16 cellular contexts compared by ENCODE assay signal in genomic region chr11:126834149-126834548, GRCh38.
DNase-seq lines count a peak whose midpoint lies in the region; ATAC-seq and TF ChIP-seq lines count a peak whose summit lies in the region.
"Had no signal": no experiment of that assay in that cellular context is flagged by ENCODE, and none has a peak within 500 bp of the region (broad histone marks: within the 10 kb centered on the region; RNA-seq: fewer than 3 reads in every experiment).

No MANE protein-coding gene starts in this region.

- TF ChIP-seq RAD21 in IMR-90 (IDR thresholded peaks at IDR 0.05; ENCODE audit: low read length) = no peak

- H3K4ac ChIP-seq in IMR-90 (ENCODE audit: low read depth, low read length) (peak overlapping the region; percentile 76; the same call in 1 of the 2 replicates), mesenchymal stem cell (ENCODE audit: low read depth in 1 of 2, low read length in 2 of 2) (no peak overlapping the region)

- H4K91ac ChIP-seq in IMR-90 (ENCODE audit: insufficient read depth, low read depth, low read length) = no peak overlapping the region
- H4K91ac ChIP-seq in mesenchymal stem cell (ENCODE audit: low read length) = no peak overlapping the region

- no peaks in the 10 kb centered on the region for H3K9me3 Mint-ChIP-seq in activated T-helper 2 cell treated with anti-CD3 and anti-CD28 coated beads, Interferon-gamma antibody, Interleukin-2, Interleukin-4, amounts not matched to agents 10 μg/mL and 5 μg/mL and 100 μg/mL, durations not matched to agents 14 hours and 24 hours and 36 hours
- H3K9me3 Mint-ChIP-seq: activated naive CD4-positive, alpha-beta T cell treated with anti-CD3 and anti-CD28 coated beads, Interleukin-2, amount 50 U/mL, for 24 hours had no signal

- dilution Hi-C loops in IMR-90 (cut with HindIII; ENCODE audit: low sequenced_read_pairs, unreplicated experiment) = no loop called here

- no peak overlapping the region for H3K4me3 ChIP-seq in AG09309 (ENCODE audit: control insufficient read depth, low read depth, low read length)
- H3K4me3 ChIP-seq in IMR-90 (ENCODE audit: insufficient read depth, low read depth, low read length) = no peak overlapping the region
- no peak overlapping the region for H3K4me3 ChIP-seq in mesenchymal stem cell (ENCODE audit: insufficient read depth in 1 of 2, low read depth in 1 of 2, low read length in 2 of 2)
- H3K4me3 ChIP-seq: colonic mucosa, esophagus squamous epithelium had no signal

- no peak overlapping the region for H2BK12ac ChIP-seq in mesenchymal stem cell (ENCODE audit: low read length in 2 of 2)

- H2AK5ac ChIP-seq in IMR-90 (ENCODE audit: low read depth, low read length) = no peak overlapping the region
- no peak overlapping the region for H2AK5ac ChIP-seq in mesenchymal stem cell (ENCODE audit: low read length, severe bottlenecking)

- no peaks in the 10 kb centered on the region for H3K27me3 ChIP-seq in IMR-90 (ENCODE audit: control insufficient read depth, insufficient read depth, low read length)
- H3K27me3 ChIP-seq in mesenchymal stem cell (ENCODE audit: control insufficient read depth in 1 of 2, insufficient read depth in 1 of 2, low read length in 2 of 2) = no peaks in the 10 kb centered on the region
- H3K27me3 ChIP-seq: colonic mucosa, esophagus squamous epithelium had no signal

- CTCF ChIA-PET in IMR-90 (lab: Yijun Ruan, JAX) = interaction anchor here (0.6 kb wide), 1 partner anchor 1211 kb away, joined by 4 read pairs; no protein-coding TSS in a partner anchor

- H2AFZ ChIP-seq in IMR-90 (replicated peaks; ENCODE audit: low read length, poor library complexity) (no peak overlapping the region), mesenchymal stem cell (ENCODE audit: low read depth, low read length) (no peak overlapping the region)

- no peak overlapping the region; the same call in 1 of the 2 replicates for H4K5ac ChIP-seq in IMR-90 (ENCODE audit: low read depth, low read length)

- no TSS peak for BruUV-seq in IMR-90 (replicated peaks; lab: Mats Ljungman, UMichigan)

- intact Hi-C loops in IMR-90 (cut with micrococcal nuclease) = no loop called here
- intact Hi-C loops in activated T-helper 2 cell treated with anti-CD3 and anti-CD28 coated beads, Interferon-gamma antibody, Interleukin-2, Interleukin-4, amounts not matched to agents 10 μg/mL and 5 μg/mL and 100 μg/mL, durations not matched to agents 14 hours and 24 hours and 36 hours (cut with micrococcal nuclease) = no loop called here

- no peaks in the 10 kb centered on the region for H3K36me3 Mint-ChIP-seq in activated T-helper 2 cell treated with anti-CD3 and anti-CD28 coated beads, Interferon-gamma antibody, Interleukin-2, Interleukin-4, amounts not matched to agents 10 μg/mL and 5 μg/mL and 100 μg/mL, durations not matched to agents 14 hours and 24 hours and 36 hours (ENCODE audit: low read depth)
- H3K36me3 Mint-ChIP-seq: activated naive CD4-positive, alpha-beta T cell treated with anti-CD3 and anti-CD28 coated beads, Interleukin-2, amount 50 U/mL, for 24 hours had no signal

- no peaks in the 10 kb centered on the region for H4K20me1 ChIP-seq in IMR-90 (ENCODE audit: insufficient read depth, low read length)

- in situ Hi-C loops in IMR-90 (cut with MboI; ENCODE audit: low sequenced_read_pairs) = no loop called here

- H3K4me3 Mint-ChIP-seq in activated T-helper 2 cell treated with anti-CD3 and anti-CD28 coated beads, Interferon-gamma antibody, Interleukin-2, Interleukin-4, amounts not matched to agents 10 μg/mL and 5 μg/mL and 100 μg/mL, durations not matched to agents 14 hours and 24 hours and 36 hours (ENCODE audit: low read depth) = no peak overlapping the region
- H3K4me3 Mint-ChIP-seq: activated naive CD4-positive, alpha-beta T cell treated with anti-CD3 and anti-CD28 coated beads, Interleukin-2, amount 50 U/mL, for 24 hours had no signal

- peak overlapping the region; percentile 27; the same call in 1 of the 2 replicates for H3K4me2 ChIP-seq in IMR-90 (ENCODE audit: low read depth, low read length)
- H3K4me2 ChIP-seq in mesenchymal stem cell (ENCODE audit: low read length, poor library complexity, severe bottlenecking) = no peak overlapping the region

- no peak overlapping the region for H3K9ac ChIP-seq in IMR-90 (ENCODE audit: low read depth, low read length)
- peak overlapping the region; percentile 52 for H3K9ac ChIP-seq in mesenchymal stem cell (ENCODE audit: low read length)

- no peak overlapping the region; the same call in 2 of the 3 replicates for H2BK15ac ChIP-seq in IMR-90 (ENCODE audit: low read depth, low read length)
- H2BK15ac ChIP-seq in mesenchymal stem cell (ENCODE audit: low read depth, poor library complexity, severe bottlenecking) = no peak overlapping the region

- H3K27ac Mint-ChIP-seq in activated T-helper 2 cell treated with anti-CD3 and anti-CD28 coated beads, Interferon-gamma antibody, Interleukin-2, Interleukin-4, amounts not matched to agents 10 μg/mL and 5 μg/mL and 100 μg/mL, durations not matched to agents 14 hours and 24 hours and 36 hours = no peak overlapping the region
- H3K27ac Mint-ChIP-seq: activated naive CD4-positive, alpha-beta T cell treated with anti-CD3 and anti-CD28 coated beads, Interleukin-2, amount 50 U/mL, for 24 hours had no signal

- no peak for TF ChIP-seq POLR2A in IMR-90 (IDR thresholded peaks at IDR 0.05; ENCODE audit: low read depth, low read length)

- H3K4me1 Mint-ChIP-seq in activated T-helper 2 cell treated with anti-CD3 and anti-CD28 coated beads, Interferon-gamma antibody, Interleukin-2, Interleukin-4, amounts not matched to agents 10 μg/mL and 5 μg/mL and 100 μg/mL, durations not matched to agents 14 hours and 24 hours and 36 hours (ENCODE audit: low read depth) = no peaks in the 10 kb centered on the region
- H3K4me1 Mint-ChIP-seq: activated naive CD4-positive, alpha-beta T cell treated with anti-CD3 and anti-CD28 coated beads, Interleukin-2, amount 50 U/mL, for 24 hours had no signal

- H4K8ac ChIP-seq in IMR-90 (ENCODE audit: low read depth in 2 of 2, low read length in 2 of 2) (peak overlapping the region; percentile 49 to 62; a peak in 1 of 4 replicates), mesenchymal stem cell (ENCODE audit: low read length) (no peak overlapping the region)

- H3K18ac ChIP-seq in IMR-90 (ENCODE audit: low read depth, low read length) (peak overlapping the region; percentile 74; the same call in 1 of the 2 replicates), mesenchymal stem cell (ENCODE audit: low read depth in 1 of 2, low read length in 2 of 2) (no peak overlapping the region)

- H2AK9ac ChIP-seq in IMR-90 (replicated peaks; ENCODE audit: low read depth, low read length, poor library complexity) = no peak overlapping the region

- peaks cover 2% of the 10 kb centered on the region for H3K27me3 Mint-ChIP-seq in activated T-helper 2 cell treated with anti-CD3 and anti-CD28 coated beads, Interferon-gamma antibody, Interleukin-2, Interleukin-4, amounts not matched to agents 10 μg/mL and 5 μg/mL and 100 μg/mL, durations not matched to agents 14 hours and 24 hours and 36 hours (ENCODE audit: low read depth)

- H3K9me3 ChIP-seq in IMR-90 (ENCODE audit: control insufficient read depth, insufficient read depth, low read length) = no peaks in the 10 kb centered on the region
- H3K9me3 ChIP-seq in mesenchymal stem cell (ENCODE audit: control insufficient read depth, low read length) = no peaks in the 10 kb centered on the region
- H3K9me3 ChIP-seq: colonic mucosa, esophagus squamous epithelium had no signal

- TF ChIP-seq CTCF in AG09309 (IDR thresholded peaks at IDR 0.05; ENCODE audit: control insufficient read depth, insufficient read depth, low read depth, low read length, missing control alignments) (no peak), IMR-90 (conservative IDR thresholded peaks at IDR 0.05; ENCODE audit: low read depth, low read length) (no peak)

- peak overlapping the region; percentile 73; the same call in 1 of the 2 replicates for H2BK120ac ChIP-seq in IMR-90 (ENCODE audit: low read depth, low read length)
- no peak overlapping the region for H2BK120ac ChIP-seq in mesenchymal stem cell (ENCODE audit: low read depth, low read length)

- no peak overlapping the region for H3K56ac ChIP-seq in IMR-90 (ENCODE audit: extremely low read depth, insufficient read depth, low read length)

- DNase-seq in AG09309 (ENCODE audit: low read depth) (peak; percentile 81), IMR-90 (peak; percentile 91), astrocyte of the hippocampus (ENCODE audit: low read depth, low spot score) (peak; percentile 89), mesenchymal stem cell (peak; percentile 15), 8988T (no peak), germinal center (ENCODE audit: low spot score) (no peak)
- no peak for DNase-seq in activated T-helper 2 cell treated with anti-CD3 and anti-CD28 coated beads, Interferon-gamma antibody, Interleukin-2, Interleukin-4, amounts not matched to agents 10 μg/mL and 5 μg/mL and 100 μg/mL, durations not matched to agents 14 hours and 24 hours and 36 hours (ENCODE audit: low spot score)
- DNase-seq: colonic mucosa; esophagus squamous epithelium; GF-D8; NCI-H1048; NCI-H446 treated with DMSO at 0.1 percent for 48 hours; stimulated activated CD4-positive, alpha-beta T cell treated with anti-CD3 and anti-CD28 coated beads, Interleukin-2, amount 100 ng/mL, for 48 hours had no signal

- ATAC-seq in IMR-90 (ENCODE audit: low read depth) (peak; percentile 86), HG02798 (IDR thresholded peaks at IDR 0.05; ENCODE audit: poor library complexity, unreplicated experiment) (no peak)

- H2BK5ac ChIP-seq in IMR-90 (ENCODE audit: low read depth, low read length, poor library complexity, severe bottlenecking) (peak overlapping the region; percentile 61), mesenchymal stem cell (ENCODE audit: low read depth, low read length, poor library complexity, severe bottlenecking) (no peak overlapping the region)

- H3K14ac ChIP-seq in IMR-90 (replicated peaks; ENCODE audit: low read depth, low read length) = 0 out of 2 replicates have a peak overlapping the region, but pooled peaks have one; percentile 76
- no peak overlapping the region for H3K14ac ChIP-seq in mesenchymal stem cell (ENCODE audit: low read length in 2 of 2)

- H2BK20ac ChIP-seq in IMR-90 (ENCODE audit: low read depth, low read length) = peak overlapping the region; percentile 64; the same call in 1 of the 2 replicates

- H3K79me1 ChIP-seq in IMR-90 (ENCODE audit: low read depth in 1 of 2, low read length in 2 of 2) (peaks cover 18 to 37% of the 10 kb centered on the region in 2 experiments; a peak in 3 of 4 replicates), mesenchymal stem cell (replicated peaks; ENCODE audit: low read length, poor library complexity, severe bottlenecking) (peaks cover 10% of the 10 kb centered on the region)

- POLR2A ChIA-PET in IMR-90 (lab: Charles Lee; ENCODE audit: unreplicated experiment) = no interaction called here

- peaks cover 14% of the 10 kb centered on the region for H3K4me1 ChIP-seq in IMR-90 (ENCODE audit: control insufficient read depth, insufficient read depth, low read length)
- H3K4me1 ChIP-seq in mesenchymal stem cell (ENCODE audit: control insufficient read depth, insufficient read depth, low read depth, low read length) = peaks cover 6% of the 10 kb centered on the region
- H3K4me1 ChIP-seq: colonic mucosa, esophagus squamous epithelium had no signal

- H3K27ac ChIP-seq in IMR-90 (ENCODE audit: insufficient read depth, low read length) (peak overlapping the region; percentile 68; the same call in 1 of the 2 replicates), mesenchymal stem cell (ENCODE audit: low read length, poor library complexity, severe bottlenecking) (peak overlapping the region; percentile 47)
- H3K27ac ChIP-seq: C4-2B, colonic mucosa, esophagus squamous epithelium had no signal

- H3K36me3 ChIP-seq in IMR-90 (ENCODE audit: control insufficient read depth, insufficient read depth, low read length) (no peaks in the 10 kb centered on the region), mesenchymal stem cell (ENCODE audit: control insufficient read depth in 1 of 2, insufficient read depth in 2 of 2, low read depth in 1 of 2, low read length in 2 of 2) (no peaks in the 10 kb centered on the region)
- H3K36me3 ChIP-seq: colonic mucosa, esophagus squamous epithelium had no signal

- peaks cover 19% of the 10 kb centered on the region for H3K9me1 ChIP-seq in IMR-90 (ENCODE audit: insufficient read depth, low read length)

- H3K23ac ChIP-seq in IMR-90 (ENCODE audit: low read depth, low read length) = 0 out of 2 replicates have a peak overlapping the region, but pooled peaks have one; percentile 10
- no peak overlapping the region for H3K23ac ChIP-seq in mesenchymal stem cell (ENCODE audit: low read length in 2 of 2)

- WGBS in IMR-90 (ENCODE audit: extremely low coverage in 2 of 2, insufficient read length in 1 of 2), 2 experiments = no CpG with 5 or more reads among the region's 5 CpGs
- 60% methylated on average over 5 of the region's 5 CpGs for WGBS in mesenchymal stem cell

Comparison
In these comparisons a context has a peak if more than half of its experiments do, and no peak if none do; other contexts are left out.
1. DNase-seq: peak in AG09309 (single experiment), IMR-90 (single experiment), astrocyte of the hippocampus (single experiment) and mesenchymal stem cell (single experiment); none in 8988T (single experiment), activated T-helper 2 cell treated with anti-CD3 and anti-CD28 coated beads, Interferon-gamma antibody, Interleukin-2, Interleukin-4, amounts not matched to agents 10 μg/mL and 5 μg/mL and 100 μg/mL, durations not matched to agents 14 hours and 24 hours and 36 hours (single experiment) and germinal center (single experiment).